ENCODE assay signal across 23 cellular contexts in the genomic region with DNA sequence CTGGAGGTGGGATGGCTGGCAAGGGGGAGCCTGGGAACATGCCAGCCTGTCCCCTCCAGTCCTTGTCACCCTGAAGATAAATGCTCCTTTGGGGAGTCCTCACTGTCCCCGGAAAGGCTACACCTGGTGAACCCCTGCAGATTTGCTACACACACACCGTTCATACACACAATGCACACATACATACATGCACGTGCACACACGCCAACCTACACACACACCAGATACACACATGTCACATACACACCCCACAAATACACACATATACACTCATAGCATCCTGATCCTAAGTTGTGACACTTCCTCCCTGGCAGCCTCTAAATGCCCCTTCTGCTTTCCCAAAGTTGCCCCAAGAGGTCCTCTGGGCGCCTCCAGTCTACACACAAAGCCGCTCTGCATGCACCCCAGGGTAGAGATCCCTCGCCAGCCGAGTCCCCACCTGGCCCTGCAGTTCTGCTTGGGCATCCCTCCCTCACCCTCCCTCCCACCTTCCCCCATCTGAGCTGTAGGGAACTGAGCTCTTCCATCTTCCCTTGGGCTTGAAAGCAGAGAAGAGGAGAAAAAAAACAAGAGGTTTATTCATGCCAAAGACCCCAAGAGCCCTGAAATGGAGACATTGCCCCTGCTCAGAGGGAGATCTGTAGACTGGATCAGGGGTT. TPM values are rescaled to one million over a fixed set of nuclear protein-coding genes. Genes with fewer than 3 reads are reported as not detected.
A peak's percentile ranks its signal among the peaks of the same experiment; 100 is the strongest.
DNase-seq lines count a peak whose midpoint lies in the region; ATAC-seq, FAIRE-seq and TF ChIP-seq lines count a peak whose summit lies in the region.
"Had no signal": no experiment of that assay in that cellular context is flagged by ENCODE, and none has a peak within 500 bp of the region (broad histone marks: within the 10 kb centered on the region; RNA-seq: fewer than 3 reads in every experiment).

No MANE protein-coding gene starts in this region.

- H4K20me1 ChIP-seq in BLaER1 = no peaks in the 10 kb centered on the region

- H3K36me3 ChIP-seq in BLaER1 (no peaks in the 10 kb centered on the region), pancreas (no peaks in the 10 kb centered on the region)
- H3K36me3 ChIP-seq: MG63, sigmoid colon, thoracic aorta had no signal

- DNase-seq in DMS79 treated with DMSO at 0.1 percent for 48 hours (lab: John Stamatoyannopoulos, UW) (peak; percentile 90), NCI-H69 (lab: John Stamatoyannopoulos, UW) (peak; percentile 58), pancreas (no peak), NCI-H128 (lab: John Stamatoyannopoulos, UW; ENCODE audit: unreplicated experiment) (no peak), T1000 (lab: John Stamatoyannopoulos, UW) (no peak)
- DNase-seq in stimulated activated naive CD4-positive, alpha-beta T cell (lab: John Stamatoyannopoulos, UW) = no peak
- DNase-seq: activated CD4-positive, alpha-beta T cell treated with anti-CD3 and anti-CD28 coated beads, Interleukin-2, amount 50 U/mL, for 1 hour; CD4-positive, CD25-positive, alpha-beta regulatory T cell; HCEC 1CT; kidney; mammary epithelial cell; MG63; NCI-H1930; occipital lobe; sigmoid colon had no signal

- FAIRE-seq in pancreas (lab: Jason Lieb, UNC) = no peak
- FAIRE-seq: astrocyte, colon, G401.6, kidney had no signal

- H3K27me3 ChIP-seq in BLaER1 (no peaks in the 10 kb centered on the region), pancreas (no peaks in the 10 kb centered on the region)
- H3K27me3 ChIP-seq: MG63, sigmoid colon had no signal

- H3K4me3 ChIP-seq in BLaER1 = no peak overlapping the region
- H3K4me3 ChIP-seq in pancreas = no peak overlapping the region
- H3K4me3 ChIP-seq: MG63, sigmoid colon, thoracic aorta had no signal

- H3K9ac ChIP-seq in BLaER1 = peak overlapping the region; percentile 75; the same call in 1 of the 2 replicates

- H3K4me2 ChIP-seq in BLaER1 = peak overlapping the region; percentile 96

- 89 to 90% methylated on average over 8 of the region's 8 CpGs for WGBS in pancreas, 2 donors

- H3K4me1 ChIP-seq in BLaER1 (peaks cover 91% of the 10 kb centered on the region), pancreas (peaks cover 22 to 25% (median 23%) of the 10 kb centered on the region in 3 donors)

- H3K9me3 ChIP-seq in BLaER1 (no peaks in the 10 kb centered on the region), pancreas (no peaks in the 10 kb centered on the region)
- H3K9me3 ChIP-seq: MG63, sigmoid colon, thoracic aorta had no signal

- TF ChIP-seq CTCF in pancreas (IDR thresholded peaks at IDR 0.05) = no peak

- ATAC-seq in pancreas = no peak
- no peak for ATAC-seq in HG02759 (IDR thresholded peaks at IDR 0.05; ENCODE audit: unreplicated experiment)
- ATAC-seq: activated T-helper 17 cell treated with anti-CD3 and anti-CD28 coated beads, Interleukin-2, amount 50 U/mL, for 72 hours; SK-N-SH treated with all-trans-retinoic acid at 6 μM for 48 hours had no signal

- H3K27ac ChIP-seq in BLaER1 (peak overlapping the region; percentile 93), pancreas (peak overlapping the region; percentile 86 to 95 (median 91))
- H3K27ac ChIP-seq: thoracic aorta had no signal

- intact Hi-C loops in pancreas (cut with DNase I) = no loop called here

RNA-seq across cellular contexts. Expression of a gene that starts 5.9 kb away (rescaled TPM):
- total RNA-seq in pancreas = 10 to 100 TPM in 1 of 6 donors, 1 to 10 TPM in 4, under 1 TPM in 1; 0.98 to 13.2 (median 3.3) TPM
- polyA plus RNA-seq in pancreas = 1 to 10 TPM; 1.7 to 3.2 TPM
- total RNA-seq: astrocyte, mammary epithelial cell had no signal
- polyA plus RNA-seq: mammary epithelial cell had no signal

RNA-seq across cellular contexts. Expression of a gene that starts 13.6 kb away (rescaled TPM):
- 100 to 1,000 TPM in 2 of 6 donors, 10 to 100 TPM in 4; 83.6 to 102 (median 87.2) TPM for total RNA-seq in pancreas
- polyA plus RNA-seq in pancreas = 100 to 1,000 TPM in 1 of 2 donors, 10 to 100 TPM in 1; 66.8 to 146 TPM

RNA-seq across cellular contexts. Expression of a gene that starts 45.1 kb away (rescaled TPM):
- total RNA-seq in pancreas = 1 to 10 TPM in 2 of 6 donors, under 1 TPM in 4; 0.23 to 6.9 (median 0.72) TPM
- polyA plus RNA-seq in pancreas = 1 to 10 TPM; 3.0 to 7.3 TPM
- total RNA-seq: astrocyte, mammary epithelial cell had no signal
- polyA plus RNA-seq: mammary epithelial cell had no signal

Comparison
In these comparisons a context has a peak if more than half of its experiments do, and no peak if none do; other contexts are left out.
1. DNase-seq: peak in DMS79 treated with DMSO at 0.1 percent for 48 hours (single experiment) and NCI-H69 (single experiment); none in pancreas (0 of 6), NCI-H128 (single experiment), T1000 (single experiment) and stimulated activated naive CD4-positive, alpha-beta T cell (0 of 6).